In genomic region chr1:65425697-65426096, GRCh38 we compare ENCODE assay signal across 14 cellular contexts. TPM values are rescaled to one million over a fixed set of nuclear protein-coding genes. Genes with fewer than 3 reads are reported as not detected.
A peak's percentile ranks its signal among the peaks of the same experiment; 100 is the strongest.
DNase-seq lines count a peak whose midpoint lies in the region; ATAC-seq, FAIRE-seq and TF ChIP-seq lines count a peak whose summit lies in the region.
"Had no signal": no experiment of that assay in that cellular context is flagged by ENCODE, and none has a peak within 500 bp of the region (broad histone marks: within the 10 kb centered on the region; RNA-seq: fewer than 3 reads in every experiment).

No MANE protein-coding gene starts in this region.

- H3K27me3 ChIP-seq in iPS-18a (ENCODE audit: control insufficient read depth, insufficient read depth, low read length) = no peaks in the 10 kb centered on the region

- H3K27ac Mint-ChIP-seq in natural killer cell treated with Interleukin-12 subunit alpha and Interleukin-12 subunit beta and Interleukin-15 and Interleukin-18, amount 100 ng/mL, for 72 hours = peak overlapping the region in 1 of 2 donors; percentile 13

- H3K36me3 ChIP-seq in iPS-18a (ENCODE audit: control insufficient read depth, low read depth, low read length) = peaks cover 9% of the 10 kb centered on the region

- H3K4me1 ChIP-seq in iPS-18a (ENCODE audit: control insufficient read depth, low read depth, low read length) = peaks cover 26% of the 10 kb centered on the region

- H3K27me3 Mint-ChIP-seq in natural killer cell treated with Interleukin-12 subunit alpha and Interleukin-12 subunit beta and Interleukin-15 and Interleukin-18, amount 100 ng/mL, for 72 hours = no peaks in the 10 kb centered on the region

- DNase-seq in ACHN (peak; percentile 92), HTR-8/SVneo (ENCODE audit: insufficient read length, low spot score) (peak; percentile 27), astrocyte of the spinal cord (ENCODE audit: low read depth, low spot score) (peak; percentile 83), occipital lobe (lab: John Stamatoyannopoulos, UW) (no peak)
- no peak for DNase-seq in stimulated activated CD4-positive, alpha-beta T cell treated with anti-CD3 and anti-CD28 coated beads, Interleukin-2, amount 100 ng/mL, for 48 hours
- DNase-seq in activated effector memory CD4-positive, alpha-beta T cell treated with Interleukin-2 at 50 U/mL for 16 hours = no peak
- no peak for DNase-seq in natural killer cell treated with Interleukin-12 subunit alpha and Interleukin-12 subunit beta and Interleukin-15 and Interleukin-18, amount 100 ng/mL, for 72 hours (ENCODE audit: low spot score)
- DNase-seq: cerebellar nuclear complex; NCI-H1694 treated with DMSO at 0.1 percent for 48 hours; Right ventricle myocardium superior; stimulated activated CD4-positive, alpha-beta T cell treated with anti-CD3 and anti-CD28 coated beads, Interleukin-12 subunit alpha, Interleukin-12 subunit beta, amount 100 ng/mL, for 4 hours; stimulated activated naive CD4-positive, alpha-beta T cell treated with Interleukin-2 at 50 U/mL for 16 hours had no signal

- FAIRE-seq in HTR-8/SVneo (lab: Jason Lieb, UNC) = no peak

- H3K4me3 Mint-ChIP-seq in natural killer cell treated with Interleukin-12 subunit alpha and Interleukin-12 subunit beta and Interleukin-15 and Interleukin-18, amount 100 ng/mL, for 72 hours = no peak overlapping the region

- H3K9me3 Mint-ChIP-seq in natural killer cell treated with Interleukin-12 subunit alpha and Interleukin-12 subunit beta and Interleukin-15 and Interleukin-18, amount 100 ng/mL, for 72 hours = no peaks in the 10 kb centered on the region

- no peak overlapping the region for H3K4me3 ChIP-seq in astrocyte of the spinal cord (ENCODE audit: low read depth, low read length)
- H3K4me3 ChIP-seq in iPS-18a (ENCODE audit: low read length) = peak overlapping the region; percentile 13

- no peak for TF ChIP-seq CTCF in astrocyte of the spinal cord (IDR thresholded peaks at IDR 0.05; ENCODE audit: low read depth, low read length)

- no peaks in the 10 kb centered on the region for H3K9me3 ChIP-seq in iPS-18a (ENCODE audit: control insufficient read depth, low read depth, low read length)

- ATAC-seq in natural killer cell treated with Interleukin-12 subunit alpha and Interleukin-12 subunit beta and Interleukin-15 and Interleukin-18, amount 100 ng/mL, for 72 hours = no peak
- ATAC-seq: left lobe of liver had no signal

- peak overlapping the region; percentile 16 for H3K9ac ChIP-seq in iPS-18a (ENCODE audit: low read length)

- H3K4me1 Mint-ChIP-seq in natural killer cell treated with Interleukin-12 subunit alpha and Interleukin-12 subunit beta and Interleukin-15 and Interleukin-18, amount 100 ng/mL, for 72 hours (ENCODE audit: low read depth in 2 of 2) = peaks cover 9 to 26% of the 10 kb centered on the region in 2 donors

- H3K27ac ChIP-seq in iPS-18a (ENCODE audit: low read length) = peak overlapping the region; percentile 9

- H3K36me3 Mint-ChIP-seq in natural killer cell treated with Interleukin-12 subunit alpha and Interleukin-12 subunit beta and Interleukin-15 and Interleukin-18, amount 100 ng/mL, for 72 hours = peaks cover 20% of the 10 kb centered on the region

- in situ Hi-C loops in ACHN (cut with HindIII; ENCODE audit: low pct_ligation_motif_present, low pct_unique_long_range_greater_than_20kb, low sequenced_read_pairs) (no loop called here), astrocyte of the spinal cord (cut with HindIII; ENCODE audit: low sequenced_read_pairs) (no loop called here)

RNA-seq across cellular contexts. Expression of gene LEPR, which starts 5.2 kb away (rescaled TPM):
- total RNA-seq in occipital lobe = 12.8 TPM
- 1 to 10 TPM; 1.5 to 3.3 TPM for total RNA-seq in natural killer cell treated with Interleukin-12 subunit alpha and Interleukin-12 subunit beta and Interleukin-15 and Interleukin-18, amount 100 ng/mL, for 72 hours

RNA-seq across cellular contexts. Expression of gene LEPROT, which starts 5.2 kb away (rescaled TPM):
- total RNA-seq in occipital lobe = 35.2 TPM
- 10 to 100 TPM; 24.2 to 40.4 TPM for total RNA-seq in natural killer cell treated with Interleukin-12 subunit alpha and Interleukin-12 subunit beta and Interleukin-15 and Interleukin-18, amount 100 ng/mL, for 72 hours

Comparison
In these comparisons a context has a peak if more than half of its experiments do, and no peak if none do; other contexts are left out.
1. DNase-seq: peak in ACHN (single experiment), HTR-8/SVneo (single experiment) and astrocyte of the spinal cord (single experiment); none in stimulated activated CD4-positive, alpha-beta T cell treated with anti-CD3 and anti-CD28 coated beads, Interleukin-2, amount 100 ng/mL, for 48 hours (0 of 2), activated effector memory CD4-positive, alpha-beta T cell treated with Interleukin-2 at 50 U/mL for 16 hours (single experiment), occipital lobe (single experiment) and natural killer cell treated with Interleukin-12 subunit alpha and Interleukin-12 subunit beta and Interleukin-15 and Interleukin-18, amount 100 ng/mL, for 72 hours (single experiment).